Comparison of ENCODE assay signal across 12 cellular contexts in the genomic region with DNA sequence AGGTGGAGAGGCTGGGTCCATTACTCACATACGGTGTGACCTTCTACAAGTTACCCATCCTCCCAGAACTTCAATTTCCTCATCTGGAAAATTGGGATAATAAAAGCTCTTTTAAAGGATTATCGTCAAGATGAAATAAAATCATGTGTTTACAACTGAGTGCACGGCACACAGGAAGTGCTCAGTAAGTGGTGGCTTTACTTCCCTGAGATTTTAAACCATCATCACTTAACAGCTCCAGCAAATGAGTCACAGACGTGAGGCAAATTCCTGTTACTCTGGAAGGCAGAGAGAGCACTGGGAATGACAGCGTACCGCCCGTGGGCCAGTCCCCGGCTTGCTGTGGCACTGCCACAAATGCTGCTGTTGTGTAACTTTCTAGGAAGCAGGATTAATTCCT.
DNase-seq lines count a peak whose midpoint lies in the region; ATAC-seq and TF ChIP-seq lines count a peak whose summit lies in the region.
"Had no signal": no experiment of that assay in that cellular context is flagged by ENCODE, and none has a peak within 500 bp of the region (broad histone marks: within the 10 kb centered on the region; RNA-seq: fewer than 3 reads in every experiment).

No MANE protein-coding gene starts in this region.

- TF ChIP-seq CTCF in choroid plexus epithelial cell (conservative IDR thresholded peaks at IDR 0.05; ENCODE audit: low read depth, low read length): no peak
- no peak for TF ChIP-seq CTCF in osteoblast (IDR thresholded peaks at IDR 0.05; ENCODE audit: extremely low read depth, low read depth, low read length)

- peak overlapping the region; percentile 57 for H3K4me2 ChIP-seq in osteoblast (ENCODE audit: insufficient read depth, low read length)

- no peaks in the 10 kb centered on the region for H3K79me2 ChIP-seq in osteoblast (ENCODE audit: insufficient read depth, low read length)

- H2AFZ ChIP-seq in osteoblast (ENCODE audit: low read length): peak overlapping the region; percentile 75

- no peaks in the 10 kb centered on the region for H3K27me3 ChIP-seq in osteoblast (ENCODE audit: insufficient read depth, low read length)
- H3K27me3 ChIP-seq: upper lobe of left lung had no signal

- DNase-seq in EL (peak; percentile 78), LoVo (ENCODE audit: low spot score) (peak; percentile 60), choroid plexus epithelial cell (ENCODE audit: low read depth) (peak; percentile 54), osteoblast (ENCODE audit: insufficient read length, low spot score, missing footprints) (no peak), midbrain (lab: John Stamatoyannopoulos, UW) (no peak), GM19238 (ENCODE audit: insufficient read length, low spot score) (no peak), GDM1 (lab: John Stamatoyannopoulos, UW) (no peak)
- DNase-seq: activated T-cell treated with anti-CD3 and anti-CD28 coated beads, Interleukin-2, amount 50 U/mL, for 48 hours; lower lobe of right lung; NCI-H2107; upper lobe of left lung had no signal

- no peak overlapping the region for H3K4me3 ChIP-seq in choroid plexus epithelial cell (ENCODE audit: low read depth, low read length)
- H3K4me3 ChIP-seq in osteoblast (ENCODE audit: insufficient read depth, low read length): peak overlapping the region; percentile 12
- H3K4me3 ChIP-seq: lower lobe of right lung, upper lobe of left lung had no signal

- no peaks in the 10 kb centered on the region for H3K36me3 ChIP-seq in osteoblast (ENCODE audit: insufficient read depth, low read length)
- H3K36me3 ChIP-seq: lower lobe of right lung, upper lobe of left lung had no signal

- H3K27ac ChIP-seq in osteoblast (ENCODE audit: low read depth, low read length): peak overlapping the region; percentile 3
- H3K27ac ChIP-seq: lower lobe of right lung, upper lobe of left lung had no signal

- H4K20me1 ChIP-seq in osteoblast (ENCODE audit: insufficient read depth, low read length): no peaks in the 10 kb centered on the region

- no peaks in the 10 kb centered on the region for H3K9me3 ChIP-seq in osteoblast (ENCODE audit: low read depth, low read length)
- H3K9me3 ChIP-seq: lower lobe of right lung, upper lobe of left lung had no signal

- no peak for ATAC-seq in HG03108 (IDR thresholded peaks at IDR 0.05; ENCODE audit: unreplicated experiment)
- ATAC-seq: lower lobe of right lung had no signal

- no peaks in the 10 kb centered on the region for H3K4me1 ChIP-seq in osteoblast (ENCODE audit: insufficient read depth, low read length)
- H3K4me1 ChIP-seq: lower lobe of right lung, upper lobe of left lung had no signal

Comparison
In these comparisons a context has a peak if more than half of its experiments do, and no peak if none do; other contexts are left out.
1. DNase-seq: peak in EL (single experiment), LoVo (single experiment) and choroid plexus epithelial cell (single experiment); none in osteoblast (single experiment), midbrain (single experiment), GM19238 (single experiment) and GDM1 (single experiment).